In genomic region chr2:38075436-38076249, GRCh38 we compare ENCODE assay signal across 8 cellular contexts. TPM values are rescaled to one million over a fixed set of nuclear protein-coding genes. Genes with fewer than 3 reads are reported as not detected.
A peak's percentile ranks its signal among the peaks of the same experiment; 100 is the strongest.
DNase-seq lines count a peak whose midpoint lies in the region; ATAC-seq and TF ChIP-seq lines count a peak whose summit lies in the region.

TSS of gene CYP1B1 (minus strand) at chr2:38076151. CDS start at chr2:38075388, 763 bp downstream.

- peak within 1 kb of the TSS; percentile 78 for H3K27ac Mint-ChIP-seq in activated CD8-positive, alpha-beta T cell treated with anti-CD3 and anti-CD28 coated beads for 36 hours

- H3K4me3 Mint-ChIP-seq in activated CD8-positive, alpha-beta T cell treated with anti-CD3 and anti-CD28 coated beads for 36 hours, result peak within 1 kb of the TSS; percentile 74

- DNase-seq in Daoy (ENCODE audit: low read depth), result no peak
- DNase-seq in activated CD8-positive, alpha-beta T cell treated with anti-CD3 and anti-CD28 coated beads for 36 hours, result no peak
- peak; percentile 59 for DNase-seq in left ventricle myocardium superior
- no peak for DNase-seq in retinal pigment epithelial cell (ENCODE audit: low read depth)
- DNase-seq in COLO829 (ENCODE audit: low spot score), result no peak
- DNase-seq in occipital lobe (lab: John Stamatoyannopoulos, UW), result no peak
- DNase-seq in NAMALWA (ENCODE audit: low spot score), result no peak

- intact Hi-C loops in activated CD8-positive, alpha-beta T cell treated with anti-CD3 and anti-CD28 coated beads for 36 hours (cut with micrococcal nuclease), result no loop called here
- intact Hi-C loops in left ventricle myocardium superior (cut with micrococcal nuclease), result no loop called here

- POLR2A ChIA-PET in activated CD8-positive, alpha-beta T cell treated with anti-CD3 and anti-CD28 coated beads for 36 hours (lab: Charles Lee), result interaction anchor here (1.0 to 1.8 kb wide), 4 partner anchors 12 to 38 kb away, joined by 3 to 6 read pairs (median 4); no protein-coding TSS in a partner anchor

- peaks cover 21% of the 10 kb centered on the region for H3K4me1 Mint-ChIP-seq in activated CD8-positive, alpha-beta T cell treated with anti-CD3 and anti-CD28 coated beads for 36 hours (ENCODE audit: low read depth)

- CTCF ChIA-PET in activated CD8-positive, alpha-beta T cell treated with anti-CD3 and anti-CD28 coated beads for 36 hours (lab: Charles Lee), result interaction anchor here (0.7 to 1.9 kb wide), 15 partner anchors 31 to 658 kb away, joined by 3 to 10 read pairs (median 4); no protein-coding TSS in a partner anchor

- no peaks in the 10 kb centered on the region for H3K9me3 Mint-ChIP-seq in activated CD8-positive, alpha-beta T cell treated with anti-CD3 and anti-CD28 coated beads for 36 hours

- H3K36me3 Mint-ChIP-seq in activated CD8-positive, alpha-beta T cell treated with anti-CD3 and anti-CD28 coated beads for 36 hours (ENCODE audit: low read depth), result peaks cover 3% of the 10 kb centered on the region

- ATAC-seq in HG02588 (IDR thresholded peaks at IDR 0.05; ENCODE audit: unreplicated experiment) (peak; percentile 1), left ventricle myocardium superior (peak; percentile 69)
- no peak for ATAC-seq in activated CD8-positive, alpha-beta T cell treated with anti-CD3 and anti-CD28 coated beads for 36 hours

- peaks cover 54% of the 10 kb centered on the region for H3K27me3 Mint-ChIP-seq in activated CD8-positive, alpha-beta T cell treated with anti-CD3 and anti-CD28 coated beads for 36 hours

- peak within 1 kb of the TSS; percentile 49 for H3K4me3 ChIP-seq in retinal pigment epithelial cell (ENCODE audit: low read length)

- TF ChIP-seq CTCF in activated CD8-positive, alpha-beta T cell treated with anti-CD3 and anti-CD28 coated beads for 36 hours (IDR thresholded peaks at IDR 0.05), result no peak
- TF ChIP-seq CTCF in retinal pigment epithelial cell (conservative IDR thresholded peaks at IDR 0.05; ENCODE audit: low read depth, low read length), result no peak

RNA-seq across cellular contexts. Expression of gene CYP1B1, which starts in this region (rescaled TPM):
- total RNA-seq in Daoy (2014; rRNA removed; shearing (Covaris generic)), result 35.0 and 35.4 TPM in 2 replicates
- total RNA-seq in activated CD8-positive, alpha-beta T cell treated with anti-CD3 and anti-CD28 coated beads for 36 hours, result 1 to 10 TPM; 2.2 to 3.6 TPM
- total RNA-seq in left ventricle myocardium superior, result 16.9 TPM
- total RNA-seq in occipital lobe, result 7.8 TPM
